ENCODE assay signal across 10 cellular contexts in the genomic region with DNA sequence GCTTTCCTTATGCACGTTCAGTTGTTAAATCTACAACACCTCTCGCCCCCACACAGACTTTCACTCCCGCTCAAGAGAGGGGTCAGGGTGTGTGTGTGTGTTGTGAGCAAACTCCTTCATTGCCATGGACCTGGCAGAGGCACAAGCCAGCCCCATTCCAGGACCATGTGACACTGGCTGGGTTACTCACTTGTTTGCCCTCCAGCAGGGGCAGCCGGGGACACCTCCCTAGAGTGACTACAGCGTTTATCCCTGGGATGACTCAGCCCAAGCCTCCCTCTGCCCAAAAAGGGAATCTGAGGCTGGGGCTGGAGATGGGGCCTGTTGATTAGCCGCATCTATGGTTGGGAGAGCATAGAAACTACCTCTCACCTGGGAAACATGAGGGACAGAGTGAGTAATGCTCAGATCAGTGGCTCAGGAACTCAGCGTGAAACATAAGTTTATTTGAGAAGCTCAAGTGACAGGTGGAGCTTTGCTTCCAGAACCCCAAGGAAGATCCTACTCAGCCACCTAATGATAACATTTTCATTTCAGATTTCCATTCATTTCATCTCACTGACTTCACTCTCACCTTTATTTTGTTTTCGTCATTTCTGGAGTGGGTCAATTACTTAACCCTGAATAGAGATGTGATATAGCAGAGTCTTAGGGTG.
DNase-seq lines count a peak whose midpoint lies in the region; ATAC-seq and TF ChIP-seq lines count a peak whose summit lies in the region.
"Had no signal": no experiment of that assay in that cellular context is flagged by ENCODE, and none has a peak within 500 bp of the region (broad histone marks: within the 10 kb centered on the region; RNA-seq: fewer than 3 reads in every experiment).

No MANE protein-coding gene starts in this region.

- peak; percentile 99 for ATAC-seq in esophagus mucosa
- no peak for ATAC-seq in natural killer cell treated with Interleukin-12 subunit alpha and Interleukin-12 subunit beta and Interleukin-15 and Interleukin-18, amount 100 ng/mL, for 72 hours
- ATAC-seq in GM19395 (IDR thresholded peaks at IDR 0.05; ENCODE audit: unreplicated experiment), result no peak

- no peak overlapping the region for H3K4me3 Mint-ChIP-seq in CD14-positive monocyte
- no peak overlapping the region for H3K4me3 Mint-ChIP-seq in natural killer cell treated with Interleukin-12 subunit alpha and Interleukin-12 subunit beta and Interleukin-15 and Interleukin-18, amount 100 ng/mL, for 72 hours
- H3K4me3 Mint-ChIP-seq: activated naive CD4-positive, alpha-beta T cell treated with anti-CD3 and anti-CD28 coated beads, Interleukin-2, amount 50 U/mL, for 24 hours; neural crest cell had no signal

- H3K9me3 Mint-ChIP-seq in CD14-positive monocyte, result no peaks in the 10 kb centered on the region
- H3K9me3 Mint-ChIP-seq in natural killer cell treated with Interleukin-12 subunit alpha and Interleukin-12 subunit beta and Interleukin-15 and Interleukin-18, amount 100 ng/mL, for 72 hours, result no peaks in the 10 kb centered on the region
- H3K9me3 Mint-ChIP-seq: activated naive CD4-positive, alpha-beta T cell treated with anti-CD3 and anti-CD28 coated beads, Interleukin-2, amount 50 U/mL, for 24 hours; neural crest cell had no signal

- peak; percentile 54 for DNase-seq in CD14-positive monocyte (ENCODE audit: low spot score)
- peak; percentile 30 for DNase-seq in NCI-H446 treated with DMSO at 0.1 percent for 48 hours (lab: John Stamatoyannopoulos, UW)
- peak; percentile 3 for DNase-seq in occipital lobe (lab: John Stamatoyannopoulos, UW)
- no peak for DNase-seq in natural killer cell treated with Interleukin-12 subunit alpha and Interleukin-12 subunit beta and Interleukin-15 and Interleukin-18, amount 100 ng/mL, for 72 hours (ENCODE audit: low spot score)
- no peak for DNase-seq in NCI-H345 treated with DMSO at 0.1 percent for 48 hours (lab: John Stamatoyannopoulos, UW; ENCODE audit: unreplicated experiment)
- DNase-seq in Ammon's horn (ENCODE audit: low spot score), result no peak

- peaks cover 1 to 2% (median 2%) of the 10 kb centered on the region in 3 donors for H3K27me3 Mint-ChIP-seq in CD14-positive monocyte (ENCODE audit: low read depth in 3 of 3)
- peaks cover 0 to 8% of the 10 kb centered on the region in 2 donors for H3K27me3 Mint-ChIP-seq in natural killer cell treated with Interleukin-12 subunit alpha and Interleukin-12 subunit beta and Interleukin-15 and Interleukin-18, amount 100 ng/mL, for 72 hours
- H3K27me3 Mint-ChIP-seq: activated naive CD4-positive, alpha-beta T cell treated with anti-CD3 and anti-CD28 coated beads, Interleukin-2, amount 50 U/mL, for 24 hours had no signal

- H3K36me3 Mint-ChIP-seq in CD14-positive monocyte, result peaks cover 0 to 5% of the 10 kb centered on the region in 2 donors
- no peaks in the 10 kb centered on the region for H3K36me3 Mint-ChIP-seq in natural killer cell treated with Interleukin-12 subunit alpha and Interleukin-12 subunit beta and Interleukin-15 and Interleukin-18, amount 100 ng/mL, for 72 hours
- H3K36me3 Mint-ChIP-seq: activated naive CD4-positive, alpha-beta T cell treated with anti-CD3 and anti-CD28 coated beads, Interleukin-2, amount 50 U/mL, for 24 hours had no signal

- no peaks in the 10 kb centered on the region for H3K4me1 Mint-ChIP-seq in CD14-positive monocyte
- H3K4me1 Mint-ChIP-seq in natural killer cell treated with Interleukin-12 subunit alpha and Interleukin-12 subunit beta and Interleukin-15 and Interleukin-18, amount 100 ng/mL, for 72 hours (ENCODE audit: low read depth in 2 of 2), result peaks cover 15 to 17% of the 10 kb centered on the region in 2 donors
- H3K4me1 Mint-ChIP-seq: activated naive CD4-positive, alpha-beta T cell treated with anti-CD3 and anti-CD28 coated beads, Interleukin-2, amount 50 U/mL, for 24 hours; neural crest cell had no signal

- H3K27ac Mint-ChIP-seq in CD14-positive monocyte, result peak overlapping the region in 1 of 7 donors; percentile 30
- H3K27ac Mint-ChIP-seq in natural killer cell treated with Interleukin-12 subunit alpha and Interleukin-12 subunit beta and Interleukin-15 and Interleukin-18, amount 100 ng/mL, for 72 hours, result peak overlapping the region in 1 of 2 donors; percentile 2
- H3K27ac Mint-ChIP-seq: activated naive CD4-positive, alpha-beta T cell treated with anti-CD3 and anti-CD28 coated beads, Interleukin-2, amount 50 U/mL, for 24 hours had no signal

- intact Hi-C loops in CD14-positive monocyte (cut with micrococcal nuclease), result no loop called here

- no peak for TF ChIP-seq CTCF in CD14-positive monocyte (IDR thresholded peaks at IDR 0.05)

Comparison
In these comparisons a context has a peak if more than half of its experiments do, and no peak if none do; other contexts are left out.
1. DNase-seq: peak in CD14-positive monocyte (single experiment), NCI-H446 treated with DMSO at 0.1 percent for 48 hours (single experiment) and occipital lobe (single experiment); none in natural killer cell treated with Interleukin-12 subunit alpha and Interleukin-12 subunit beta and Interleukin-15 and Interleukin-18, amount 100 ng/mL, for 72 hours (single experiment), NCI-H345 treated with DMSO at 0.1 percent for 48 hours (single experiment) and Ammon's horn (single experiment).